In genomic region chr1:44030606-44031050, GRCh38 we compare ENCODE assay signal across 8 cellular contexts. TPM values are rescaled to one million over a fixed set of nuclear protein-coding genes. Genes with fewer than 3 reads are reported as not detected.
DNase-seq lines count a peak whose midpoint lies in the region; ATAC-seq and TF ChIP-seq lines count a peak whose summit lies in the region.

No MANE protein-coding gene starts in this region.

- H3K27ac Mint-ChIP-seq in activated B cell treated with CpG ODN at 0.5 μM for 24 hours (peak overlapping the region; percentile 73), natural killer cell (peak overlapping the region in 1 of 2 donors; percentile 74), type B pancreatic cell (peak overlapping the region; percentile 90)

- DNase-seq in DMS79 (lab: John Stamatoyannopoulos, UW) (peak; percentile 25), DMS79 treated with DMSO at 0.1 percent for 48 hours (lab: John Stamatoyannopoulos, UW) (no peak), KBM-7 (peak; percentile 60), activated B cell treated with CpG ODN at 0.5 μM for 24 hours (no peak), fibroblast of gingiva (ENCODE audit: low read depth) (peak; percentile 24), natural killer cell (peak; percentile 30), type B pancreatic cell (ENCODE audit: extremely low spot score, unreplicated experiment) (peak; percentile 83)

- CTCF ChIA-PET in activated B cell treated with CpG ODN at 0.5 μM for 24 hours (lab: Charles Lee), result interaction anchor here (1.2 to 1.4 kb wide), 2 partner anchors 15 to 25 kb away, joined by 3 to 6 read pairs; no protein-coding TSS in a partner anchor

- in situ Hi-C loops in KBM-7 (cut with MboI; ENCODE audit: low pct_unique_long_range_greater_than_20kb, low sequenced_read_pairs), result no loop called here

- TF ChIP-seq CTCF in activated B cell treated with CpG ODN at 0.5 μM for 24 hours (IDR thresholded peaks at IDR 0.05), result no peak
- no peak for TF ChIP-seq CTCF in natural killer cell (IDR thresholded peaks at IDR 0.05)
- TF ChIP-seq CTCF in type B pancreatic cell (conservative IDR thresholded peaks at IDR 0.05), result peak; percentile 46

- ATAC-seq in GM21515 (IDR thresholded peaks at IDR 0.05; ENCODE audit: unreplicated experiment), result peak; percentile 15
- peak; percentile 43 for ATAC-seq in activated B cell treated with CpG ODN at 0.5 μM for 24 hours (ENCODE audit: low read depth)
- peak; percentile 22 to 43 (median 28) for ATAC-seq in natural killer cell

- intact Hi-C loops in activated B cell treated with CpG ODN at 0.5 μM for 24 hours (cut with micrococcal nuclease) (loop anchor here (1.0 to 5.0 kb wide), 8 partner anchors 25 to 1657 kb away; partner anchors contain the start of genes ARMH1, ARTN, ATP6V0B and CCDC24), natural killer cell (cut with micrococcal nuclease) (loop anchor here (1.0 kb wide), 1 partner anchor 39 kb away; the partner anchor contains the start of gene CCDC24)

- H3K9me3 Mint-ChIP-seq in activated B cell treated with CpG ODN at 0.5 μM for 24 hours (no peaks in the 10 kb centered on the region), natural killer cell (no peaks in the 10 kb centered on the region), type B pancreatic cell (no peaks in the 10 kb centered on the region)

- H3K36me3 Mint-ChIP-seq in activated B cell treated with CpG ODN at 0.5 μM for 24 hours (ENCODE audit: low read depth) (peaks cover 2% of the 10 kb centered on the region), natural killer cell (no peaks in the 10 kb centered on the region), type B pancreatic cell (no peaks in the 10 kb centered on the region)

- peak overlapping the region; percentile 88 for H3K4me3 Mint-ChIP-seq in activated B cell treated with CpG ODN at 0.5 μM for 24 hours
- peak overlapping the region; percentile 83 for H3K4me3 Mint-ChIP-seq in natural killer cell
- H3K4me3 Mint-ChIP-seq in type B pancreatic cell, result peak overlapping the region; percentile 91

- POLR2A ChIA-PET in activated B cell treated with CpG ODN at 0.5 μM for 24 hours (lab: Charles Lee), result interaction anchor here (0.6 to 2.4 kb wide), 17 partner anchors 25 to 1661 kb away, joined by 3 to 12 read pairs (median 3); partner anchors contain the start of genes ATP6V0B, DMAP1, DPH2 and IPO13

- H3K27me3 Mint-ChIP-seq in activated B cell treated with CpG ODN at 0.5 μM for 24 hours (no peaks in the 10 kb centered on the region), natural killer cell (ENCODE audit: low read depth in 2 of 2) (peaks cover 0 to 2% of the 10 kb centered on the region in 2 donors), type B pancreatic cell (no peaks in the 10 kb centered on the region)

- H3K4me1 Mint-ChIP-seq in activated B cell treated with CpG ODN at 0.5 μM for 24 hours, result peaks cover 28% of the 10 kb centered on the region
- peaks cover 13 to 20% of the 10 kb centered on the region in 2 donors for H3K4me1 Mint-ChIP-seq in natural killer cell
- peaks cover 51% of the 10 kb centered on the region for H3K4me1 Mint-ChIP-seq in type B pancreatic cell (ENCODE audit: unreplicated experiment)

RNA-seq across cellular contexts. Expression of gene SLC6A9, which starts 0.6 kb away (rescaled TPM):
- 10.3 and 10.4 TPM in 2 replicates for total RNA-seq in activated B cell treated with CpG ODN at 0.5 μM for 24 hours
- under 1 TPM in 2 of 3 donors, not detected in 1; 0.29 to 0.55 TPM for total RNA-seq in natural killer cell
- total RNA-seq in type B pancreatic cell (ENCODE audit: low replicate concordance), result 21.0 and 27.0 TPM in 2 replicates

RNA-seq across cellular contexts. Expression of gene CCDC24, which starts 39.2 kb away (rescaled TPM):
- total RNA-seq in activated B cell treated with CpG ODN at 0.5 μM for 24 hours (8.1 and 15.1 TPM in 2 replicates), natural killer cell (1 to 10 TPM; 3.8 to 5.2 (median 3.9) TPM), type B pancreatic cell (ENCODE audit: low replicate concordance) (14.9 and 15.6 TPM in 2 replicates)

RNA-seq across cellular contexts. Expression of gene B4GALT2, which starts 51.6 kb away (rescaled TPM):
- total RNA-seq in activated B cell treated with CpG ODN at 0.5 μM for 24 hours, result 8.1 and 8.3 TPM in 2 replicates
- total RNA-seq in natural killer cell, result 1 to 10 TPM; 1.5 to 5.5 (median 2.2) TPM
- 44.3 and 54.8 TPM in 2 replicates for total RNA-seq in type B pancreatic cell (ENCODE audit: low replicate concordance)

RNA-seq across cellular contexts. Expression of gene ATP6V0B, which starts 55.9 kb away (rescaled TPM):
- total RNA-seq in activated B cell treated with CpG ODN at 0.5 μM for 24 hours (75.5 and 80.9 TPM in 2 replicates), natural killer cell (100 to 1,000 TPM in 2 of 3 donors, 10 to 100 TPM in 1; 76.3 to 115 (median 113) TPM), type B pancreatic cell (ENCODE audit: low replicate concordance) (115 and 135 TPM in 2 replicates)

Comparison
In these comparisons a context has a peak if more than half of its experiments do, and no peak if none do; other contexts are left out.
1. DNase-seq: peak in DMS79 (single experiment), KBM-7 (single experiment), fibroblast of gingiva (single experiment), natural killer cell (single experiment) and type B pancreatic cell (single experiment); none in DMS79 treated with DMSO at 0.1 percent for 48 hours (single experiment) and activated B cell treated with CpG ODN at 0.5 μM for 24 hours (single experiment).
2. Peak in every context shown above with its lines, with median percentiles within 50 percentile points of each other: ATAC-seq and H3K4me3 Mint-ChIP-seq.